In genomic region chr19:7734220-7735203, GRCh38 we compare ENCODE assay signal across 18 cellular contexts. TPM values are rescaled to one million over a fixed set of nuclear protein-coding genes. Genes with fewer than 3 reads are reported as not detected.
A peak's percentile ranks its signal among the peaks of the same experiment; 100 is the strongest.
DNase-seq lines count a peak whose midpoint lies in the region; ATAC-seq and TF ChIP-seq lines count a peak whose summit lies in the region.
"Had no signal": no experiment of that assay in that cellular context is flagged by ENCODE, and none has a peak within 500 bp of the region (broad histone marks: within the 10 kb centered on the region; RNA-seq: fewer than 3 reads in every experiment).

No MANE protein-coding gene starts in this region.

- H3K27ac ChIP-seq in mammary epithelial cell (ENCODE audit: insufficient read depth, low read depth, low read length) = no peak overlapping the region
- no peak overlapping the region for H3K27ac ChIP-seq in PC-9
- no peak overlapping the region for H3K27ac ChIP-seq in upper lobe of right lung

- no peak overlapping the region for H3K4me2 ChIP-seq in mammary epithelial cell (ENCODE audit: insufficient read depth, low read depth, low read length)
- peak overlapping the region; percentile 47 for H3K4me2 ChIP-seq in PC-9
- H3K4me2 ChIP-seq: smooth muscle cell had no signal

- intact Hi-C loops in MCF 10A (cut with micrococcal nuclease) = no loop called here
- intact Hi-C loops in mammary epithelial cell (cut with micrococcal nuclease) = no loop called here
- intact Hi-C loops in PC-9 (cut with micrococcal nuclease; ENCODE audit: unreplicated experiment) = no loop called here
- intact Hi-C loops in upper lobe of right lung (cut with DNase I) = no loop called here
- intact Hi-C loops in activated CD8-positive, alpha-beta T cell treated with anti-CD3 and anti-CD28 coated beads for 36 hours (cut with micrococcal nuclease) = no loop called here

- 50% methylated on average over 5 of the region's 12 CpGs for WGBS in mammary epithelial cell (ENCODE audit: low coverage, missing lambda C conversion rate)

- H3K27me3 ChIP-seq in mammary epithelial cell (ENCODE audit: insufficient read depth, low read length) (peaks cover 19% of the 10 kb centered on the region), PC-9 (ENCODE audit: insufficient read depth, low read depth) (peaks cover 45% of the 10 kb centered on the region), upper lobe of right lung (peaks cover 27% of the 10 kb centered on the region)

- no peak overlapping the region for H3K4me3 ChIP-seq in mammary epithelial cell (replicated peaks in 1 of 3; ENCODE audit: insufficient read depth in 1 of 3, low read depth in 2 of 3, low read length in 3 of 3)
- no peak overlapping the region for H3K4me3 ChIP-seq in PC-9
- no peak overlapping the region for H3K4me3 ChIP-seq in upper lobe of right lung
- H3K4me3 ChIP-seq: smooth muscle cell had no signal

- H3K36me3 ChIP-seq in mammary epithelial cell (ENCODE audit: insufficient read depth, low read length) = no peaks in the 10 kb centered on the region
- no peaks in the 10 kb centered on the region for H3K36me3 ChIP-seq in PC-9 (ENCODE audit: low read depth)
- no peaks in the 10 kb centered on the region for H3K36me3 ChIP-seq in upper lobe of right lung

- H3K36me3 Mint-ChIP-seq in MCF 10A (ENCODE audit: insufficient read depth, unreplicated experiment) = no peaks in the 10 kb centered on the region
- H3K36me3 Mint-ChIP-seq in osteocyte (ENCODE audit: unreplicated experiment) = no peaks in the 10 kb centered on the region
- H3K36me3 Mint-ChIP-seq in activated CD8-positive, alpha-beta T cell treated with anti-CD3 and anti-CD28 coated beads for 36 hours (ENCODE audit: low read depth) = no peaks in the 10 kb centered on the region
- H3K36me3 Mint-ChIP-seq: activated naive CD4-positive, alpha-beta T cell treated with anti-CD3 and anti-CD28 coated beads, Interleukin-2, amount 50 U/mL, for 24 hours had no signal

- BruUV-seq in MCF 10A (replicated peaks; lab: Mats Ljungman, UMichigan) = no TSS peak
- no TSS peak for BruUV-seq in mammary epithelial cell (replicated peaks; lab: Mats Ljungman, UMichigan)
- BruUV-seq in PC-9 (replicated peaks; lab: Mats Ljungman, UMichigan) = no TSS peak

- ATAC-seq in upper lobe of right lung = peak; percentile 79
- no peak for ATAC-seq in activated CD8-positive, alpha-beta T cell treated with anti-CD3 and anti-CD28 coated beads for 36 hours

- H3K27me3 Mint-ChIP-seq in MCF 10A (ENCODE audit: insufficient read depth, unreplicated experiment) (peaks cover 61% of the 10 kb centered on the region), osteocyte (ENCODE audit: unreplicated experiment) (peaks cover 25% of the 10 kb centered on the region)
- peaks cover 17% of the 10 kb centered on the region for H3K27me3 Mint-ChIP-seq in activated CD8-positive, alpha-beta T cell treated with anti-CD3 and anti-CD28 coated beads for 36 hours

- dilution Hi-C loops in mammary epithelial cell (cut with HindIII; ENCODE audit: low sequenced_read_pairs) = loop anchor here (5.0 kb wide), 1 partner anchor 62 kb away; no protein-coding TSS in a partner anchor

- DNase-seq in MCF 10A (ENCODE audit: unreplicated experiment) (peak; percentile 15), mammary epithelial cell (no peak), PC-9 (peak in 1 of 2 experiments; percentile 47), globus pallidus (ENCODE audit: low spot score) (peak; percentile 21), upper lobe of right lung (peak; percentile 57), osteocyte (ENCODE audit: extremely low spot score, unreplicated experiment) (no peak), EL (no peak)
- DNase-seq in activated CD8-positive, alpha-beta T cell treated with anti-CD3 and anti-CD28 coated beads for 36 hours = no peak
- DNase-seq: central memory CD4-positive, alpha-beta T cell; DMS153; hypothalamus; NCI-H1417 had no signal

- CTCF ChIA-PET in MCF 10A (lab: Yijun Ruan, JAX) = no interaction called here
- CTCF ChIA-PET in mammary epithelial cell (lab: Charles Lee; ENCODE audit: low non-redundant PET) = no interaction called here
- CTCF ChIA-PET in PC-9 (lab: Charles Lee) = no interaction called here
- CTCF ChIA-PET in activated CD8-positive, alpha-beta T cell treated with anti-CD3 and anti-CD28 coated beads for 36 hours (lab: Charles Lee) = no interaction called here

- no peak overlapping the region for H3K9ac ChIP-seq in mammary epithelial cell (ENCODE audit: insufficient read depth, low read length)

- H3K4me3 Mint-ChIP-seq in MCF 10A (ENCODE audit: unreplicated experiment) (no peak overlapping the region), osteocyte (ENCODE audit: unreplicated experiment) (no peak overlapping the region)
- H3K4me3 Mint-ChIP-seq in activated CD8-positive, alpha-beta T cell treated with anti-CD3 and anti-CD28 coated beads for 36 hours = no peak overlapping the region
- H3K4me3 Mint-ChIP-seq: activated naive CD4-positive, alpha-beta T cell treated with anti-CD3 and anti-CD28 coated beads, Interleukin-2, amount 50 U/mL, for 24 hours had no signal

- H3K9me3 Mint-ChIP-seq in MCF 10A (ENCODE audit: unreplicated experiment) (no peaks in the 10 kb centered on the region), osteocyte (ENCODE audit: unreplicated experiment) (no peaks in the 10 kb centered on the region)
- H3K9me3 Mint-ChIP-seq in activated CD8-positive, alpha-beta T cell treated with anti-CD3 and anti-CD28 coated beads for 36 hours = no peaks in the 10 kb centered on the region
- H3K9me3 Mint-ChIP-seq: activated naive CD4-positive, alpha-beta T cell treated with anti-CD3 and anti-CD28 coated beads, Interleukin-2, amount 50 U/mL, for 24 hours had no signal

- H3F3A ChIP-seq in PC-9 (ENCODE audit: insufficient read depth, low read depth) = no peaks in the 10 kb centered on the region

- no peaks in the 10 kb centered on the region for H3K9me2 ChIP-seq in PC-9 (ENCODE audit: insufficient read depth)

- H2AFZ ChIP-seq in mammary epithelial cell (ENCODE audit: low read depth, low read length) (no peak overlapping the region), PC-9 (peak overlapping the region; percentile 41; the same call in 1 of the 2 replicates)

- POLR2A ChIA-PET in MCF 10A (lab: Yijun Ruan, JAX) = no interaction called here
- POLR2A ChIA-PET in PC-9 (lab: Charles Lee; ENCODE audit: unreplicated experiment) = no interaction called here
- POLR2A ChIA-PET in activated CD8-positive, alpha-beta T cell treated with anti-CD3 and anti-CD28 coated beads for 36 hours (lab: Charles Lee) = no interaction called here

- in situ Hi-C loops in mammary epithelial cell (cut with MboI; ENCODE audit: low sequenced_read_pairs in 2 of 2) = no loop called here

- H3K4me1 ChIP-seq in mammary epithelial cell (ENCODE audit: insufficient read depth, low read length) (no peaks in the 10 kb centered on the region), PC-9 (replicated peaks; ENCODE audit: insufficient read depth) (peaks cover 7% of the 10 kb centered on the region), upper lobe of right lung (peaks cover 3% of the 10 kb centered on the region)

- H3K9me3 ChIP-seq in mammary epithelial cell (replicated peaks; ENCODE audit: insufficient read depth, low read length) (no peaks in the 10 kb centered on the region), PC-9 (ENCODE audit: insufficient read depth, low read depth) (no peaks in the 10 kb centered on the region), upper lobe of right lung (no peaks in the 10 kb centered on the region)

- peaks cover 6% of the 10 kb centered on the region for H3K4me1 Mint-ChIP-seq in MCF 10A (ENCODE audit: insufficient read depth, unreplicated experiment)
- H3K4me1 Mint-ChIP-seq in osteocyte (ENCODE audit: unreplicated experiment) = no peaks in the 10 kb centered on the region
- peaks cover 11% of the 10 kb centered on the region for H3K4me1 Mint-ChIP-seq in activated CD8-positive, alpha-beta T cell treated with anti-CD3 and anti-CD28 coated beads for 36 hours (ENCODE audit: low read depth)

- H3K27ac Mint-ChIP-seq in MCF 10A (ENCODE audit: low read depth, unreplicated experiment) (no peak overlapping the region), osteocyte (ENCODE audit: unreplicated experiment) (no peak overlapping the region)
- H3K27ac Mint-ChIP-seq in activated CD8-positive, alpha-beta T cell treated with anti-CD3 and anti-CD28 coated beads for 36 hours = no peak overlapping the region
- H3K27ac Mint-ChIP-seq: activated naive CD4-positive, alpha-beta T cell treated with anti-CD3 and anti-CD28 coated beads, Interleukin-2, amount 50 U/mL, for 24 hours had no signal

- TF ChIP-seq CTCF in MCF 10A (IDR thresholded peaks at IDR 0.05; ENCODE audit: unreplicated experiment) = no peak
- TF ChIP-seq CTCF in mammary epithelial cell (conservative IDR thresholded peaks at IDR 0.05 in 1 of 2, IDR thresholded peaks at IDR 0.05 in 1 of 2; ENCODE audit: extremely low read depth in 1 of 2, insufficient read depth in 1 of 2, low read depth in 1 of 2, low read length in 2 of 2) = no peak
- TF ChIP-seq CTCF in PC-9 (conservative IDR thresholded peaks at IDR 0.05) = no peak
- no peak for TF ChIP-seq CTCF in upper lobe of right lung (IDR thresholded peaks at IDR 0.05)
- no peak for TF ChIP-seq CTCF in osteocyte (IDR thresholded peaks at IDR 0.05)
- TF ChIP-seq CTCF in activated CD8-positive, alpha-beta T cell treated with anti-CD3 and anti-CD28 coated beads for 36 hours (IDR thresholded peaks at IDR 0.05) = no peak

- H3K79me2 ChIP-seq in mammary epithelial cell (ENCODE audit: insufficient read depth, low read length) = no peaks in the 10 kb centered on the region
- H3K79me2 ChIP-seq in PC-9 (ENCODE audit: low read depth) = no peaks in the 10 kb centered on the region

- H4K20me1 ChIP-seq in mammary epithelial cell (ENCODE audit: insufficient read depth, low read length) (no peaks in the 10 kb centered on the region), PC-9 (ENCODE audit: insufficient read depth) (no peaks in the 10 kb centered on the region)

RNA-seq across cellular contexts. Expression of gene CLEC4G, which starts 2.6 kb away (rescaled TPM):
- total RNA-seq in MCF 10A (2022) (not detected in 2 replicates), mammary epithelial cell (not detected), PC-9 (2021) (not detected in 2 replicates), upper lobe of right lung (1.4 TPM), osteocyte (not detected in 2 replicates)
- polyA plus RNA-seq in mammary epithelial cell = not detected
- polyA minus RNA-seq in mammary epithelial cell = not detected
- total RNA-seq in activated CD8-positive, alpha-beta T cell treated with anti-CD3 and anti-CD28 coated beads for 36 hours = not detected
- total RNA-seq: HT1080, NCI-H460, smooth muscle cell had no signal
- polyA plus RNA-seq: neural cell, smooth muscle cell had no signal

RNA-seq across cellular contexts. Expression of gene CD209, which starts 12.8 kb away (rescaled TPM):
- total RNA-seq in MCF 10A (2022) (not detected in 2 replicates), mammary epithelial cell (not detected), PC-9 (2021) (not detected in 2 replicates), upper lobe of right lung (10.6 TPM), osteocyte (not detected in 2 replicates)
- not detected for polyA plus RNA-seq in mammary epithelial cell
- not detected for polyA minus RNA-seq in mammary epithelial cell
- total RNA-seq in activated CD8-positive, alpha-beta T cell treated with anti-CD3 and anti-CD28 coated beads for 36 hours = not detected
- total RNA-seq: HT1080, NCI-H460, smooth muscle cell had no signal
- polyA plus RNA-seq: neural cell, smooth muscle cell had no signal

RNA-seq across cellular contexts. Expression of gene CLEC4M, which starts 28.5 kb away (rescaled TPM):
- total RNA-seq in MCF 10A (2022) = not detected in 2 replicates
- total RNA-seq in mammary epithelial cell = not detected
- polyA plus RNA-seq in mammary epithelial cell = not detected
- not detected for polyA minus RNA-seq in mammary epithelial cell
- total RNA-seq in PC-9 (2021) = not detected in 2 replicates
- total RNA-seq in upper lobe of right lung = 4.8 TPM
- not detected in 2 replicates for total RNA-seq in osteocyte
- total RNA-seq in activated CD8-positive, alpha-beta T cell treated with anti-CD3 and anti-CD28 coated beads for 36 hours = not detected
- total RNA-seq: HT1080, smooth muscle cell had no signal
- polyA plus RNA-seq: neural cell, smooth muscle cell had no signal

RNA-seq across cellular contexts. Expression of gene FCER2, which starts 32.6 kb away (rescaled TPM):
- not detected in 2 replicates for total RNA-seq in MCF 10A (2022)
- not detected for total RNA-seq in mammary epithelial cell
- polyA plus RNA-seq in mammary epithelial cell = not detected
- not detected for polyA minus RNA-seq in mammary epithelial cell
- not detected in 2 replicates for total RNA-seq in PC-9 (2021)
- 0.58 TPM for total RNA-seq in upper lobe of right lung
- not detected in 2 replicates for total RNA-seq in osteocyte
- total RNA-seq in activated CD8-positive, alpha-beta T cell treated with anti-CD3 and anti-CD28 coated beads for 36 hours = 1 to 10 TPM; 3.0 to 3.7 TPM
- total RNA-seq: HT1080, NCI-H460, smooth muscle cell had no signal
- polyA plus RNA-seq: liver, neural cell, smooth muscle cell had no signal

RNA-seq across cellular contexts. Expression of gene TRAPPC5, which starts 53.9 kb away (rescaled TPM):
- total RNA-seq in MCF 10A (2022) (123 and 155 TPM in 2 replicates), mammary epithelial cell (100 to 1,000 TPM in 1 of 2 donors, 10 to 100 TPM in 1; 41.8 to 129 TPM), PC-9 (2021) (81.2 and 103 TPM in 2 replicates), upper lobe of right lung (83.9 TPM), osteocyte (105 and 108 TPM in 2 replicates)
- polyA plus RNA-seq in mammary epithelial cell = 50.9 TPM
- polyA minus RNA-seq in mammary epithelial cell = 11.0 TPM
- total RNA-seq in activated CD8-positive, alpha-beta T cell treated with anti-CD3 and anti-CD28 coated beads for 36 hours = 10 to 100 TPM; 85.0 to 85.9 TPM

Comparison
In these comparisons a context has a peak if more than half of its experiments do, and no peak if none do; other contexts are left out.
1. DNase-seq: peak in MCF 10A (single experiment), globus pallidus (single experiment) and upper lobe of right lung (single experiment); none in mammary epithelial cell (single experiment), osteocyte (single experiment), EL (single experiment) and activated CD8-positive, alpha-beta T cell treated with anti-CD3 and anti-CD28 coated beads for 36 hours (single experiment).
2. RNA of gene CD209, which starts 12.8 kb away (total RNA-seq): 10.6 TPM in upper lobe of right lung (single experiment); not detected in MCF 10A, not detected in mammary epithelial cell, not detected in PC-9, not detected in osteocyte and not detected in activated CD8-positive, alpha-beta T cell treated with anti-CD3 and anti-CD28 coated beads for 36 hours; every median in the first group is over 10 times any median in the second.